ENCODE assay signal across 1 cellular context in the genomic region with DNA sequence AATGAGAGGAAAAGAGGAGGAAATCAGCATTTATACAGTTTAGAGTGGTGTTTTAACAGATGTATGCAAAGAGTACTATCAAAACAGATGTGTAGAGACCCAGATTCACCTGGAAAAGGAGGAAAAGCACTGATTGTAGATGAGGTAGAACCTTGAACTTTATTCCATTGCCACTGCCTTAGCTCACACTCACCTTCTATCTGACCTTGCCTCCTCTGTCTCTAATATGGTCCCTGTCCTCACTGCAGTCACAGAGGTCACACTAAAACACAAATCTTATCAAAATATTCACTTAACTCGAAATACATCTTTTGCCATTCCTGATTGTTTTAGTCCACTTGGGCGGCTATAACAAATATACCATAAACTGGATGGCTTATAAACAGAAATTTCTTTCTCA.
TF ChIP-seq lines count a peak whose summit lies in the region.

No MANE protein-coding gene starts in this region.

TF ChIP-seq in WTC11, 78 proteins besides CTCF, POLR2A, EP300 and RAD21 (continued from another document):
- TF ChIP-seq ZNF317 (CRISPR knock-in tag; IDR thresholded peaks at IDR 0.05; ENCODE audit: borderline replicate concordance, low read depth): no peak
- no peak for TF ChIP-seq ZNF671 (CRISPR knock-in tag; IDR thresholded peaks at IDR 0.05)
- TF ChIP-seq, protein P1, sequence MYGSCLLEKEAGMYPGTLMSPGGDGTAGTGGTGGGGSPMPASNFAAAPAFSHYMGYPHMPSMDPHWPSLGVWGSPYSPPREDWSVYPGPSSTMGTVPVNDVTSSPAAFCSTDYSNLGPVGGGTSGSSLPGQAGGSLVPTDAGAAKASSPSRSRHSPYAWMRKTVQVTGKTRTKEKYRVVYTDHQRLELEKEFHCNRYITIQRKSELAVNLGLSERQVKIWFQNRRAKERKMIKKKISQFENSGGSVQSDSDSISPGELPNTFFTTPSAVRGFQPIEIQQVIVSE (CRISPR knock-in tag; IDR thresholded peaks at IDR 0.05; ENCODE audit: borderline replicate concordance): no peak
- TF ChIP-seq PRRX2 (CRISPR knock-in tag; IDR thresholded peaks at IDR 0.05): no peak
- no peak for TF ChIP-seq FOXK1 (CRISPR knock-in tag; IDR thresholded peaks at IDR 0.05)
- TF ChIP-seq CBFB (CRISPR knock-in tag; IDR thresholded peaks at IDR 0.05; ENCODE audit: low read depth): no peak
- TF ChIP-seq ETV6 (CRISPR knock-in tag; IDR thresholded peaks at IDR 0.05): no peak
- TF ChIP-seq TCF7 (CRISPR knock-in tag; IDR thresholded peaks at IDR 0.05; ENCODE audit: low read depth): no peak
- no peak for TF ChIP-seq CREB1 (CRISPR knock-in tag; IDR thresholded peaks at IDR 0.05)
- TF ChIP-seq, protein P2, sequence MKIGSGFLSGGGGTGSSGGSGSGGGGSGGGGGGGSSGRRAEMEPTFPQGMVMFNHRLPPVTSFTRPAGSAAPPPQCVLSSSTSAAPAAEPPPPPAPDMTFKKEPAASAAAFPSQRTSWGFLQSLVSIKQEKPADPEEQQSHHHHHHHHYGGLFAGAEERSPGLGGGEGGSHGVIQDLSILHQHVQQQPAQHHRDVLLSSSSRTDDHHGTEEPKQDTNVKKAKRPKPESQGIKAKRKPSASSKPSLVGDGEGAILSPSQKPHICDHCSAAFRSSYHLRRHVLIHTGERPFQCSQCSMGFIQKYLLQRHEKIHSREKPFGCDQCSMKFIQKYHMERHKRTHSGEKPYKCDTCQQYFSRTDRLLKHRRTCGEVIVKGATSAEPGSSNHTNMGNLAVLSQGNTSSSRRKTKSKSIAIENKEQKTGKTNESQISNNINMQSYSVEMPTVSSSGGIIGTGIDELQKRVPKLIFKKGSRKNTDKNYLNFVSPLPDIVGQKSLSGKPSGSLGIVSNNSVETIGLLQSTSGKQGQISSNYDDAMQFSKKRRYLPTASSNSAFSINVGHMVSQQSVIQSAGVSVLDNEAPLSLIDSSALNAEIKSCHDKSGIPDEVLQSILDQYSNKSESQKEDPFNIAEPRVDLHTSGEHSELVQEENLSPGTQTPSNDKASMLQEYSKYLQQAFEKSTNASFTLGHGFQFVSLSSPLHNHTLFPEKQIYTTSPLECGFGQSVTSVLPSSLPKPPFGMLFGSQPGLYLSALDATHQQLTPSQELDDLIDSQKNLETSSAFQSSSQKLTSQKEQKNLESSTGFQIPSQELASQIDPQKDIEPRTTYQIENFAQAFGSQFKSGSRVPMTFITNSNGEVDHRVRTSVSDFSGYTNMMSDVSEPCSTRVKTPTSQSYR (CRISPR knock-in tag; IDR thresholded peaks at IDR 0.05): no peak
- TF ChIP-seq ZNF219 (CRISPR knock-in tag; IDR thresholded peaks at IDR 0.05; ENCODE audit: borderline replicate concordance): no peak
